In the genomic region with DNA sequence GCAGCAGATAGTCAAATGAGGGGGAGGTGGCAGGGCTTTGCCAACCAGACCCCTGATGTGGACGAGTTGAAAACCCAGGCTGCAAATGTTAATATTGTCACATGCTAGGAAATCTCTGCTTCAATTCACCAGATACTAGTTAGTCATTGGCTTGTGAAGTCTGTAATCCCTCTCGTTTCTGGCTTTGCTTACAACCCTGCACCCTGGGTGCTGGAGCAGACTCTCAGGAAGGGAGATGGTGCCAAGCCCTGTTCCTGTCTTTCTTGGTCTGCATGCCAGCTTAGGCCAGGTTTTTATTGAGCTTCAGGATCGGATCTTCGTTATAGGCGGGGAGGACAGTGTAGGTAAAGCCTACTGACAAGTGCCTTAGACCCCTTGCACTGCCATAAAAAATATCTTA, we compare ENCODE assay signal across 1 cellular context.
TF ChIP-seq lines count a peak whose summit lies in the region.

No MANE protein-coding gene starts in this region.

TF ChIP-seq in HCT116, 20 proteins besides CTCF, POLR2A, EP300 and RAD21 (continued from another document):
- TF ChIP-seq, protein P1, sequence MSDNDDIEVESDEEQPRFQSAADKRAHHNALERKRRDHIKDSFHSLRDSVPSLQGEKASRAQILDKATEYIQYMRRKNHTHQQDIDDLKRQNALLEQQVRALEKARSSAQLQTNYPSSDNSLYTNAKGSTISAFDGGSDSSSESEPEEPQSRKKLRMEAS (IDR thresholded peaks at IDR 0.05), result no peak
- no peak for TF ChIP-seq EZH2 (IDR thresholded peaks at IDR 0.05)
- TF ChIP-seq TCF7L2 (IDR thresholded peaks at IDR 0.05; ENCODE audit: borderline replicate concordance, extremely low read depth, insufficient read depth, insufficient read length), result no peak
- no peak for TF ChIP-seq CEBPB (IDR thresholded peaks at IDR 0.05; ENCODE audit: low read depth)
